In the genomic region with DNA sequence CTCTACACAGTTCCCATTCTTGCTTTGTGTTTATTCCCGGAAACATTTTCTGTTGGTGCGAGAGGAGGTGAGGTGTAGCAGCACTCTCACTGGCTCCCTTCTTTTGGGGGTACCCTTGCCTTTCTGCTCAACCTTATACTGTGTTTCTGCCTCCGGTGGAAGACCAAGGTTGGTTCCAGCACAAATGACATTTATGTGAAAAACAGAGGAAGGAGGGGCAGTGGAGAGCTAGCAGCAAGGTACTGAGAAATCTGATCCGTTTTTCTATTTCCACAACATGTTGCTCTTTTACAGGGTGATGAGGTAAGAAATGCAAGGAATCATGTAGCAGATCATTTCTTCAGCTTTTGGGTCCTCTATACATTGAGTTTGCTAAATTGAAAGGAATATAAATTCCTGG, we compare ENCODE assay signal across 1 cellular context.
TF ChIP-seq lines count a peak whose summit lies in the region.

No MANE protein-coding gene starts in this region.

TF ChIP-seq in WTC11, 78 proteins besides CTCF, POLR2A, EP300 and RAD21 (continued from another document):
- TF ChIP-seq, protein P1, sequence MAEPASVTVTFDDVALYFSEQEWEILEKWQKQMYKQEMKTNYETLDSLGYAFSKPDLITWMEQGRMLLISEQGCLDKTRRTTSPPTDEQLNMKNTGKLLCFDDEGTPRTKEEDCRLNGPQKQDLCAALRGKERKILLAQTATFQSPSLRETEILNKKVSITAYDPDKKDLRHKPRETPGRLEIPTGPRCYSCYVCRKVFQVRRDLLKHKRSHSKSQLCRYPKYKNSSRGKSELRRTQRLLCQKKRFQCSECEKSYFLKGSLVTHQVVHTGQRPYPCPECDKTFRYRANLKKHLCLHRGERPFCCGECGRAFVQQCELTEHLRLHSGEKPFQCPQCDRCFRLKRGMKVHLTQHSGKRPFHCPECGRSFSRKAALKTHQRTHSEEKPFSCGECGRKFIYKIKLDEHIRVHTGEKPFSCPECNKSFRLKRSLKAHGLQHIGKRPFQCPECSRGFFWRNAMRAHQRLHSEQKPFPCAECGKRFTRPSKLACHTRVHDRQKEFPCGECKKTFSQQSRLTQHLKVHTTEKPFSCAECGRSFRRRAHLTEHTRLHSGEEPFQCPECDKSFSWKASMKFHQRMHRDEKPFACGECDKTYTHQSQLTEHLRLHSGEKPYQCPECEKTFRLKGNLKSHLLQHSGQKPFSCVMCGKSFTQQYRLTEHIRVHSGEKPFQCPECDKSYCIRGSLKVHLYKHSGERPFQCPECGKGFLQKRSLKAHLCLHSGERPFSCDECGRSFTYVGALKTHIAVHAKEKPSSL (CRISPR knock-in tag; conservative IDR thresholded peaks at IDR 0.05), result no peak
- TF ChIP-seq ZNF317 (CRISPR knock-in tag; IDR thresholded peaks at IDR 0.05; ENCODE audit: borderline replicate concordance, low read depth) (no peak), FOXJ3 (CRISPR knock-in tag; IDR thresholded peaks at IDR 0.05; ENCODE audit: borderline replicate concordance) (no peak), ZNF219 (CRISPR knock-in tag; IDR thresholded peaks at IDR 0.05; ENCODE audit: borderline replicate concordance) (no peak), RELA (CRISPR knock-in tag; IDR thresholded peaks at IDR 0.05; ENCODE audit: borderline replicate concordance) (no peak), OVOL2 (CRISPR knock-in tag; IDR thresholded peaks at IDR 0.05; ENCODE audit: borderline replicate concordance) (no peak)
- TF ChIP-seq, protein P2, sequence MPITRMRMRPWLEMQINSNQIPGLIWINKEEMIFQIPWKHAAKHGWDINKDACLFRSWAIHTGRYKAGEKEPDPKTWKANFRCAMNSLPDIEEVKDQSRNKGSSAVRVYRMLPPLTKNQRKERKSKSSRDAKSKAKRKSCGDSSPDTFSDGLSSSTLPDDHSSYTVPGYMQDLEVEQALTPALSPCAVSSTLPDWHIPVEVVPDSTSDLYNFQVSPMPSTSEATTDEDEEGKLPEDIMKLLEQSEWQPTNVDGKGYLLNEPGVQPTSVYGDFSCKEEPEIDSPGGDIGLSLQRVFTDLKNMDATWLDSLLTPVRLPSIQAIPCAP (CRISPR knock-in tag; IDR thresholded peaks at IDR 0.05), result no peak
